In the genomic region with DNA sequence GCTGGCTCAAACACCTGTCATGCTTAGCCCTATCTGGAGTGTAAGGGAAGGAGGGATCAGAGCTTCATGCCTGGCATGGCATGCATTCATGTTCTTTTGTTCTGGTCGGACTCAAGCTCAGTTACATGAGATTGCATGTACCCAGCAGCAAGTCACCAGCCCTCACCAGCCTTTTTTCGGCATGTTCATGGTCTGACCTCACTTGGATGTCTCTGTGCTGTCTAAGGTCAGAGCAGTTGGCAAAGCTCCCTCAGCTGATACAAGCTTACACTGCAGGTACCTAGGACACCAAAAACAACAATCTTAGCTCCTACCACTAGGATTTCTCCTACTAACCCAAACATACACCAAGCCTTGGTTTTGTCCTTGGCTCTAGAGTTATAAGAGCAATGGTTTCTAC, we compare ENCODE assay signal across 24 cellular contexts.
"Had no signal": no experiment of that assay in that cellular context is flagged by ENCODE, and none has a peak within 500 bp of the region (broad histone marks: within the 10 kb centered on the region; RNA-seq: fewer than 3 reads in every experiment).

No MANE protein-coding gene starts in this region.

- H3K27me3 ChIP-seq: esophagus squamous epithelium, right atrium auricular region, testis, tibial artery had no signal

- DNase-seq: cortex of kidney; effector memory CD8-positive, alpha-beta T cell; erythroblast; esophagus squamous epithelium; foreskin melanocyte; glutamatergic neuron; heart right ventricle; hypothalamus; left ventricle myocardium superior; lower lobe of right lung; naive thymus-derived CD8-positive, alpha-beta T cell; nephron progenitor cell; nucleus accumbens; stimulated activated CD4-positive, alpha-beta T cell treated with anti-CD3 and anti-CD28 coated beads, Interleukin-12 subunit alpha, Interleukin-12 subunit beta, amount 100 ng/mL, for 4 hours; stimulated activated CD4-positive, alpha-beta T cell treated with anti-CD3 and anti-CD28 coated beads, Interleukin-1b, Interleukin-23, amount 100 ng/mL, for 48 hours; stimulated activated CD4-positive, alpha-beta T cell treated with anti-CD3 and anti-CD28 coated beads, Interleukin-4, amount 100 ng/mL, for 1 hour; stimulated activated CD8-positive, alpha-beta memory T cell treated with anti-CD3 and anti-CD28 coated beads, Interleukin-4, amount 100 ng/mL, for 48 hours; stimulated activated naive CD8-positive, alpha-beta T cell treated with anti-CD3 and anti-CD28 coated beads, Interleukin-15, Interleukin-2, amounts not matched to agents 100 U/mL and 50 U/mL, for 24 hours; substantia nigra; testis; tibial artery had no signal

- H3K4me2 ChIP-seq: smooth muscle cell had no signal

- H3K4me1 ChIP-seq: heart right ventricle, lower lobe of right lung, prostate gland, right atrium auricular region, tibial artery had no signal

- H3K4me3 ChIP-seq: esophagus squamous epithelium, heart right ventricle, lower lobe of right lung, prostate gland, right atrium auricular region, smooth muscle cell, testis, tibial artery had no signal

- H3K27ac ChIP-seq: esophagus squamous epithelium, heart right ventricle, lower lobe of right lung, prostate gland, right atrium auricular region, tibial artery had no signal

- H3K9me3 ChIP-seq: esophagus squamous epithelium, prostate gland, testis, tibial artery had no signal

- H3K36me3 ChIP-seq: esophagus squamous epithelium, heart right ventricle, lower lobe of right lung, prostate gland, right atrium auricular region, tibial artery had no signal
